Comparison of ENCODE assay signal across 21 cellular contexts in the genomic region with DNA sequence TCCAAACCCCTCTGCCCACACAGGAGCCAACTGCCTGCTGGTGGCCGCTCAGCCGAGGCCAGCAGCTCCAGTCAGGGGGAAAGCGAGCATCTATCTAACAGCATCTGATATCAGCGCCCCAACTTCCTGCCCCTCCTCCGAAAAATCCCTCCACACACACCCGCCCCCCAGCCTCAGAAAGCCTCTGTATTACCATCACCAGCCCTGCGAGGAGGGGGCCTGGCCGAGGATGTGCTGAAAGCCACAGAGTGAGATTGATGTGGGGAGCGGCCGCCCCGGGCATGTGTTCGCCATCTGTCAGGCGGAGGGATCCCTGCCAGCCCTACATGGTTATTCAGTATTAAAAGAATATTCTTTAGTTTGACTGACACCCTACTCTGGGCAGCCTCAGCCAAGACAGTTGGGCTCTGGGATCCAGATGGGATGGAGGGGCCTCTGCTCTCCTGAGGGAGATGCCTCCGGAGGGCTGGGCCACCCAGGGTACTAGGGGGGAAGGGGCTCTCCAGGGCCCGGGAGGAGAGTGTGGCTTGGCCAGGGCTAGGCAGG.
DNase-seq lines count a peak whose midpoint lies in the region; ATAC-seq, FAIRE-seq and TF ChIP-seq lines count a peak whose summit lies in the region.
"Had no signal": no experiment of that assay in that cellular context is flagged by ENCODE, and none has a peak within 500 bp of the region (broad histone marks: within the 10 kb centered on the region; RNA-seq: fewer than 3 reads in every experiment).

No MANE protein-coding gene starts in this region.

- no peaks in the 10 kb centered on the region for H3K27me3 ChIP-seq in hepatocyte
- H3K27me3 ChIP-seq: sigmoid colon, uterus had no signal

- H3K9me2 ChIP-seq in hepatocyte (replicated peaks; ENCODE audit: insufficient read depth) = no peaks in the 10 kb centered on the region

- FAIRE-seq in GM19239 (lab: Jason Lieb, UNC) = no peak
- FAIRE-seq: endometrium had no signal

- ATAC-seq in stimulated activated naive CD8-positive, alpha-beta T cell treated with anti-CD3 and anti-CD28 coated beads, Interleukin-15, amount 100 ng/mL, for 72 hours = peak; percentile 45
- ATAC-seq in stimulated activated naive CD8-positive, alpha-beta T cell treated with anti-CD3 and anti-CD28 coated beads, Interleukin-15, Interleukin-2, amounts not matched to agents 100 U/mL and 50 U/mL, for 24 hours = no peak
- ATAC-seq in HG02840 (IDR thresholded peaks at IDR 0.05; ENCODE audit: low FRiP score, unreplicated experiment) = no peak
- ATAC-seq: activated naive CD4-positive, alpha-beta T cell treated with anti-CD3 and anti-CD28 coated beads, Interleukin-2, amount 50 U/mL, for 72 hours; left colon; PC-3; stimulated activated naive B cell treated with anti-CD40 and anti-IgM and Interleukin-4, amounts not matched to agents 10 μg/mL and 1 μg/mL and 100 μg/mL, for 72 hours; WTC11 had no signal

- H3K4me1 ChIP-seq in hepatocyte (ENCODE audit: insufficient read depth) = peaks cover 4% of the 10 kb centered on the region
- H3K4me1 ChIP-seq: Caco-2, sigmoid colon, uterus had no signal

- H3K27ac ChIP-seq in hepatocyte = peak overlapping the region; percentile 64
- H3K27ac ChIP-seq: sigmoid colon, uterus had no signal

- H3K4me1 Mint-ChIP-seq in stimulated activated naive CD8-positive, alpha-beta T cell treated with anti-CD3 and anti-CD28 coated beads, Interleukin-15, amount 100 ng/mL, for 72 hours = peaks cover 8% of the 10 kb centered on the region
- H3K4me1 Mint-ChIP-seq: stimulated activated naive B cell treated with anti-CD40 and anti-IgM and Interleukin-4, amounts not matched to agents 10 μg/mL and 1 μg/mL and 100 μg/mL, for 72 hours had no signal

- no peaks in the 10 kb centered on the region for H4K20me1 ChIP-seq in hepatocyte (ENCODE audit: insufficient read depth, poor library complexity, severe bottlenecking)

- 49% methylated on average over 15 of the region's 15 CpGs for WGBS in hepatocyte (ENCODE audit: low lambda C conversion rate, missing lambda C conversion rate)

- peak overlapping the region in 1 of 2 donors; percentile 4 for H3K4me3 Mint-ChIP-seq in stimulated activated naive CD8-positive, alpha-beta T cell treated with anti-CD3 and anti-CD28 coated beads, Interleukin-15, amount 100 ng/mL, for 72 hours
- H3K4me3 Mint-ChIP-seq: central memory CD8-positive, alpha-beta T cell; stimulated activated naive B cell treated with anti-CD40 and anti-IgM and Interleukin-4, amounts not matched to agents 10 μg/mL and 1 μg/mL and 100 μg/mL, for 72 hours; WTC11 had no signal

- no peak overlapping the region for H3K4me3 ChIP-seq in hepatocyte
- H3K4me3 ChIP-seq: sigmoid colon, uterus had no signal

- no peaks in the 10 kb centered on the region for H3K79me2 ChIP-seq in hepatocyte

- no peak for DNase-seq in stimulated activated naive CD8-positive, alpha-beta T cell treated with anti-CD3 and anti-CD28 coated beads, Interleukin-15, amount 100 ng/mL, for 72 hours
- no peak for DNase-seq in stimulated activated naive CD8-positive, alpha-beta T cell treated with anti-CD3 and anti-CD28 coated beads, Interleukin-15, Interleukin-2, amounts not matched to agents 100 U/mL and 50 U/mL, for 24 hours
- peak; percentile 33 for DNase-seq in activated gamma-delta T cell treated with Interleukin-2 at 50 U/mL for 16 hours
- DNase-seq in hepatocyte (ENCODE audit: low spot score) = peak; percentile 47
- no peak for DNase-seq in activated naive CD4-positive, alpha-beta T cell treated with anti-CD3 and anti-CD28 coated beads, Interleukin-2, amount 50 U/mL, for 16 hours
- no peak for DNase-seq in GM19239 (ENCODE audit: insufficient read length, low spot score)
- DNase-seq in NCI-H510A treated with DMSO at 0.1 percent for 48 hours (lab: John Stamatoyannopoulos, UW) = no peak
- DNase-seq: Caco-2; left colon; NCI-H345; PC-3; sigmoid colon; stimulated activated naive B cell treated with anti-CD40 and anti-IgM and Interleukin-4, amounts not matched to agents 10 μg/mL and 1 μg/mL and 100 μg/mL, for 72 hours; T-helper 1 cell; uterus had no signal

- no peak overlapping the region for H3K4me2 ChIP-seq in hepatocyte

- TF ChIP-seq CTCF in hepatocyte (IDR thresholded peaks at IDR 0.05; ENCODE audit: poor library complexity) = no peak

- peaks cover 25% of the 10 kb centered on the region for H3K27me3 Mint-ChIP-seq in stimulated activated naive CD8-positive, alpha-beta T cell treated with anti-CD3 and anti-CD28 coated beads, Interleukin-15, amount 100 ng/mL, for 72 hours
- H3K27me3 Mint-ChIP-seq: central memory CD8-positive, alpha-beta T cell; stimulated activated naive B cell treated with anti-CD40 and anti-IgM and Interleukin-4, amounts not matched to agents 10 μg/mL and 1 μg/mL and 100 μg/mL, for 72 hours had no signal

- no peak overlapping the region for H3K27ac Mint-ChIP-seq in stimulated activated naive CD8-positive, alpha-beta T cell treated with anti-CD3 and anti-CD28 coated beads, Interleukin-15, amount 100 ng/mL, for 72 hours
- H3K27ac Mint-ChIP-seq: activated naive CD4-positive, alpha-beta T cell treated with anti-CD3 and anti-CD28 coated beads, Interleukin-2, amount 50 U/mL, for 72 hours; stimulated activated naive B cell treated with anti-CD40 and anti-IgM and Interleukin-4, amounts not matched to agents 10 μg/mL and 1 μg/mL and 100 μg/mL, for 72 hours; WTC11 had no signal

- H2AFZ ChIP-seq in hepatocyte = no peak overlapping the region

- no peaks in the 10 kb centered on the region for H3K36me3 ChIP-seq in hepatocyte (replicated peaks; ENCODE audit: insufficient read depth, low read depth)
- H3K36me3 ChIP-seq: sigmoid colon, uterus had no signal

- H3K9me3 ChIP-seq in hepatocyte (ENCODE audit: low read depth) = no peaks in the 10 kb centered on the region
- H3K9me3 ChIP-seq: Caco-2, sigmoid colon, uterus had no signal

- peaks cover 0 to 10% of the 10 kb centered on the region in 2 donors for H3K9me3 Mint-ChIP-seq in stimulated activated naive CD8-positive, alpha-beta T cell treated with anti-CD3 and anti-CD28 coated beads, Interleukin-15, amount 100 ng/mL, for 72 hours
- H3K9me3 Mint-ChIP-seq: activated naive CD4-positive, alpha-beta T cell treated with anti-CD3 and anti-CD28 coated beads, Interleukin-2, amount 50 U/mL, for 72 hours; central memory CD8-positive, alpha-beta T cell; naive thymus-derived CD8-positive, alpha-beta T cell; stimulated activated naive B cell treated with anti-CD40 and anti-IgM and Interleukin-4, amounts not matched to agents 10 μg/mL and 1 μg/mL and 100 μg/mL, for 72 hours had no signal

Comparison
In these comparisons a context has a peak if more than half of its experiments do, and no peak if none do; other contexts are left out.
1. DNase-seq: peak in activated gamma-delta T cell treated with Interleukin-2 at 50 U/mL for 16 hours (single experiment) and hepatocyte (single experiment); none in stimulated activated naive CD8-positive, alpha-beta T cell treated with anti-CD3 and anti-CD28 coated beads, Interleukin-15, amount 100 ng/mL, for 72 hours (0 of 2), stimulated activated naive CD8-positive, alpha-beta T cell treated with anti-CD3 and anti-CD28 coated beads, Interleukin-15, Interleukin-2, amounts not matched to agents 100 U/mL and 50 U/mL, for 24 hours (single experiment), activated naive CD4-positive, alpha-beta T cell treated with anti-CD3 and anti-CD28 coated beads, Interleukin-2, amount 50 U/mL, for 16 hours (single experiment), GM19239 (single experiment) and NCI-H510A treated with DMSO at 0.1 percent for 48 hours (single experiment).